ENCODE assay signal across 11 cellular contexts in genomic region chr13:45833663-45834062, GRCh38. TPM values are rescaled to one million over a fixed set of nuclear protein-coding genes. Genes with fewer than 3 reads are reported as not detected.
DNase-seq lines count a peak whose midpoint lies in the region; TF ChIP-seq lines count a peak whose summit lies in the region.
"Had no signal": no experiment of that assay in that cellular context is flagged by ENCODE, and none has a peak within 500 bp of the region (broad histone marks: within the 10 kb centered on the region; RNA-seq: fewer than 3 reads in every experiment).

No MANE protein-coding gene starts in this region.

- 19 to 45% methylated on average over 3 of the region's 3 CpGs for WGBS in thyroid gland, 2 donors

- DNase-seq in DMS153 (lab: John Stamatoyannopoulos, UW) (peak; percentile 4), DMS153 treated with DMSO at 0.1 percent for 48 hours (lab: John Stamatoyannopoulos, UW; ENCODE audit: unreplicated experiment) (no peak), SW480 (ENCODE audit: low spot score) (peak; percentile 66), globus pallidus (ENCODE audit: low spot score) (peak; percentile 16), thyroid gland (peak; percentile 65 to 72), HAP-1 (ENCODE audit: low spot score in 2 of 2) (no peak), HuH-7.5 (ENCODE audit: low spot score) (no peak)
- DNase-seq in activated CD4-positive, alpha-beta T cell treated with anti-CD3 and anti-CD28 coated beads, Interleukin-2, amount 50 U/mL, for 1 hour, result no peak
- DNase-seq: 8988T; activated naive CD8-positive, alpha-beta T cell treated with anti-CD3 and anti-CD28 coated beads, Interleukin-2, amount 10 ng/mL, durations not matched to agents 7 days and 5 days; NCI-H2081 treated with DMSO at 0.1 percent for 48 hours had no signal

- peak overlapping the region in 1 of 3 donors; percentile 23 for H3K27ac ChIP-seq in thyroid gland

- H3K4me1 ChIP-seq in thyroid gland, result peaks cover 28 to 31% of the 10 kb centered on the region in 2 donors
- H3K4me1 ChIP-seq in HAP-1, result peaks cover 7% of the 10 kb centered on the region

- no peak overlapping the region for H3K4me3 ChIP-seq in thyroid gland (replicated peaks in 1 of 3)
- H3K4me3 ChIP-seq in HAP-1, result no peak overlapping the region

- intact Hi-C loops in thyroid gland (cut with DNase I), result no loop called here

- TF ChIP-seq POLR2A in thyroid gland (IDR thresholded peaks at IDR 0.05), result no peak

- no peaks in the 10 kb centered on the region for H3K27me3 ChIP-seq in thyroid gland
- H3K27me3 ChIP-seq in HAP-1 (ENCODE audit: low read depth), result no peaks in the 10 kb centered on the region

- H3K9me3 ChIP-seq in thyroid gland (no peaks in the 10 kb centered on the region), HAP-1 (no peaks in the 10 kb centered on the region)

- in situ Hi-C loops in HAP-1 (cut with MboI; ENCODE audit: low sequenced_read_pairs), result no loop called here

- no peaks in the 10 kb centered on the region for H3K36me3 ChIP-seq in thyroid gland
- no peaks in the 10 kb centered on the region for H3K36me3 ChIP-seq in HAP-1 (replicated peaks)

- TF ChIP-seq CTCF in thyroid gland (IDR thresholded peaks at IDR 0.05), result no peak

RNA-seq across cellular contexts. Expression of gene SIAH3, which starts 17.9 kb away (rescaled TPM):
- under 1 TPM in 1 of 4 donors, not detected in 3; 0.13 TPM for total RNA-seq in thyroid gland

Comparison
In these comparisons a context has a peak if more than half of its experiments do, and no peak if none do; other contexts are left out.
1. DNase-seq: peak in DMS153 (single experiment), SW480 (single experiment), globus pallidus (single experiment) and thyroid gland (2 of 2); none in DMS153 treated with DMSO at 0.1 percent for 48 hours (single experiment), HAP-1 (0 of 2), HuH-7.5 (single experiment) and activated CD4-positive, alpha-beta T cell treated with anti-CD3 and anti-CD28 coated beads, Interleukin-2, amount 50 U/mL, for 1 hour (single experiment).